In genomic region chr15:88512606-88513005, GRCh38 we compare ENCODE assay signal across 21 cellular contexts.
"Had no signal": no experiment of that assay in that cellular context is flagged by ENCODE, and none has a peak within 500 bp of the region (broad histone marks: within the 10 kb centered on the region; RNA-seq: fewer than 3 reads in every experiment).

No MANE protein-coding gene starts in this region.

- H3K27ac ChIP-seq: epithelial cell of prostate, parathyroid adenoma had no signal

- FAIRE-seq: colon, frontal cortex had no signal

- H3K27me3 ChIP-seq: dorsolateral prefrontal cortex had no signal

- H3K9ac ChIP-seq: parathyroid adenoma had no signal

- H3K4me3 ChIP-seq: dorsolateral prefrontal cortex had no signal

- ATAC-seq: activated CD8-positive, alpha-beta T cell treated with anti-CD3 and anti-CD28 coated beads for 36 hours; activated T-helper 17 cell treated with anti-CD3 and anti-CD28 coated beads, Interleukin-2, amount 50 U/mL, for 72 hours; naive thymus-derived CD8-positive, alpha-beta T cell; sciatic nerve had no signal

- DNase-seq: activated CD4-positive, alpha-beta T cell treated with anti-CD3 and anti-CD28 coated beads for 48 hours; activated CD4-positive, CD25-positive, alpha-beta regulatory T cell; activated CD8-positive, alpha-beta T cell treated with anti-CD3 and anti-CD28 coated beads for 36 hours; activated naive CD4-positive, alpha-beta T cell treated with Interleukin-2 at 50 U/mL for 16 hours; activated naive CD8-positive, alpha-beta T cell treated with anti-CD3 and anti-CD28 coated beads, Interleukin-2, amount 10 ng/mL, durations not matched to agents 7 days and 5 days; activated T-cell treated with anti-CD3 and anti-CD28 coated beads, Interleukin-2, amount 50 U/mL, for 1 hour; central memory CD4-positive, alpha-beta T cell; dorsolateral prefrontal cortex; head of caudate nucleus; kidney glomerular epithelial cell; naive thymus-derived CD8-positive, alpha-beta T cell; stimulated activated CD4-positive, alpha-beta T cell treated with anti-CD3 and anti-CD28 coated beads, Interleukin-1b, Interleukin-23, amount 100 ng/mL, for 48 hours; stimulated activated CD8-positive, alpha-beta memory T cell treated with anti-CD3 and anti-CD28 coated beads, Interleukin-4, amount 100 ng/mL, for 48 hours; stimulated activated naive CD4-positive, alpha-beta T cell; T-helper 9 cell had no signal

- H3K4me1 ChIP-seq: parathyroid adenoma had no signal

- H3K79me2 ChIP-seq: parathyroid adenoma had no signal

- H2AFZ ChIP-seq: parathyroid adenoma had no signal
